8 cellular contexts compared by ENCODE assay signal in genomic region chr9:214488-215448, GRCh38. TPM values are rescaled to one million over a fixed set of nuclear protein-coding genes. Genes with fewer than 3 reads are reported as not detected.
DNase-seq lines count a peak whose midpoint lies in the region; TF ChIP-seq lines count a peak whose summit lies in the region.

TSS of gene DOCK8 (plus strand) at chr9:214865. CDS start at chr9:214977, 112 bp downstream.

- peak; percentile 53; the same call in 2 of the 3 replicates for TF ChIP-seq CTCF in GM12872 (IDR thresholded peaks at IDR 0.05; ENCODE audit: insufficient read depth, low read depth, low read length)

- DNase-seq in HAP-1 (ENCODE audit: low spot score in 2 of 2) = peak; percentile 48 to 79
- DNase-seq in NAMALWA (ENCODE audit: low spot score) = peak; percentile 79
- peak; percentile 55 for DNase-seq in activated CD4-positive, alpha-beta T cell treated with anti-CD3 and anti-CD28 coated beads, Interleukin-2, amount 50 U/mL, for 1 hour
- peak; percentile 7 to 35 (median 25) for DNase-seq in effector memory CD4-positive, alpha-beta T cell
- peak; percentile 71 for DNase-seq in mucosa of gallbladder (ENCODE audit: low spot score)
- DNase-seq in stimulated activated CD8-positive, alpha-beta memory T cell treated with anti-CD3 and anti-CD28 coated beads, Interleukin-7, amount 100 ng/mL, for 48 hours (ENCODE audit: extremely low read depth in 1 of 2, low read depth in 1 of 2) = peak; percentile 26 to 27
- no peak for DNase-seq in cerebellum (ENCODE audit: low spot score)

- H3K36me3 ChIP-seq in HAP-1 (replicated peaks) = no peaks in the 10 kb centered on the region
- H3K36me3 ChIP-seq in effector memory CD4-positive, alpha-beta T cell (ENCODE audit: control insufficient read depth, insufficient read depth, low read length) = no peaks in the 10 kb centered on the region

- peak within 1 kb of the TSS; percentile 52 for H3K4me3 ChIP-seq in HAP-1
- H3K4me3 ChIP-seq in effector memory CD4-positive, alpha-beta T cell (ENCODE audit: insufficient read depth, low read depth, low read length, poor library complexity, severe bottlenecking) = peak within 1 kb of the TSS; percentile 88

- H3K27ac ChIP-seq in effector memory CD4-positive, alpha-beta T cell (ENCODE audit: insufficient read depth, low read length, poor library complexity, severe bottlenecking) = peak within 1 kb of the TSS; percentile 40

- no peaks in the 10 kb centered on the region for H3K9me3 ChIP-seq in HAP-1
- H3K9me3 ChIP-seq in effector memory CD4-positive, alpha-beta T cell (ENCODE audit: control insufficient read depth, low read length) = no peaks in the 10 kb centered on the region

- in situ Hi-C loops in HAP-1 (cut with MboI; ENCODE audit: low sequenced_read_pairs) = no loop called here

- 0 out of 2 replicates have a peak, but pooled peaks cover 2% of the 10 kb centered on the region for H3K4me1 ChIP-seq in HAP-1
- peaks cover 9% of the 10 kb centered on the region for H3K4me1 ChIP-seq in effector memory CD4-positive, alpha-beta T cell (ENCODE audit: control insufficient read depth, insufficient read depth, low read length, poor library complexity, severe bottlenecking)

- H3K27me3 ChIP-seq in HAP-1 (ENCODE audit: low read depth) = no peaks in the 10 kb centered on the region
- no peaks in the 10 kb centered on the region for H3K27me3 ChIP-seq in effector memory CD4-positive, alpha-beta T cell (replicated peaks; ENCODE audit: control insufficient read depth, insufficient read depth, low read length, poor library complexity, severe bottlenecking)

RNA-seq across cellular contexts. Expression of gene DOCK8, which starts in this region (rescaled TPM):
- total RNA-seq in mucosa of gallbladder (47.2 TPM), cerebellum (1.8 TPM)

Comparison
In these comparisons a context has a peak if more than half of its experiments do, and no peak if none do; other contexts are left out.
1. RNA of gene DOCK8 (total RNA-seq): 47.2 TPM in mucosa of gallbladder (single experiment); 1.8 TPM in cerebellum (single experiment); every median in the first group is over 10 times any median in the second.